Comparison of ENCODE assay signal across 24 cellular contexts in the genomic region with DNA sequence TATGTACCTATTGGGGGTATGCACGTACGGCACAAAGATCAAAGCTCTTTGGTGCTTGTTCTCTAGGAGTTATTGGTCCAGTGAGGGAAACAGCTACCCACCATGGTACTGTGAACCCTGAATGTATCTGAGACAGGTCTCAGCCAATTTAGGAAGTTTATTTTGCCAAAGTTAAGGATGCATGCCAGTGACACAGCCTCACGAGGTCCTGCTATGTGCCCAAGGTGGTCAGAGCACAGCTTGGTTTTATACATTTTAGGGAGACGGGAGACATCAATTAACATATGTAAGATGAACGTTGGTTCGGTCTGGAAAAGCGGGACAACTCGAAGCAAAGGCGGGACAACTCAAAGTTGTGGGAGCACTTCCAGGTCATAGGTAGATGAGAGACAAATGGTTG.
DNase-seq lines count a peak whose midpoint lies in the region; ATAC-seq, FAIRE-seq and TF ChIP-seq lines count a peak whose summit lies in the region.
"Had no signal": no experiment of that assay in that cellular context is flagged by ENCODE, and none has a peak within 500 bp of the region (broad histone marks: within the 10 kb centered on the region; RNA-seq: fewer than 3 reads in every experiment).

No MANE protein-coding gene starts in this region.

- TF ChIP-seq POLR2A in prostate gland (IDR thresholded peaks at IDR 0.05) (no peak), upper lobe of left lung (IDR thresholded peaks at IDR 0.05) (no peak)

- no peaks in the 10 kb centered on the region for H3K27me3 ChIP-seq in prostate gland (replicated peaks; ENCODE audit: insufficient read depth)
- H3K27me3 ChIP-seq in upper lobe of left lung: no peaks in the 10 kb centered on the region
- H3K27me3 ChIP-seq: neural progenitor cell had no signal

- H3K9me3 ChIP-seq in kidney (ENCODE audit: control insufficient read depth in 1 of 2, low read length in 2 of 2) (no peaks in the 10 kb centered on the region), prostate gland (no peaks in the 10 kb centered on the region), upper lobe of left lung (no peaks in the 10 kb centered on the region)

- H3K27ac ChIP-seq in kidney (ENCODE audit: low read depth in 2 of 2, low read length in 2 of 2) (peak overlapping the region; percentile 19 to 78), prostate gland (peak overlapping the region; percentile 84 to 87), upper lobe of left lung (peak overlapping the region in 3 of 4 donors; percentile 47 to 81 (median 78))
- H3K27ac ChIP-seq: HL-60, neural progenitor cell had no signal

- no peaks in the 10 kb centered on the region for H3K36me3 ChIP-seq in kidney (ENCODE audit: control insufficient read depth in 1 of 2, insufficient read depth in 2 of 2, low read length in 2 of 2)
- no peaks in the 10 kb centered on the region for H3K36me3 ChIP-seq in prostate gland
- H3K36me3 ChIP-seq in upper lobe of left lung: no peaks in the 10 kb centered on the region
- H3K36me3 ChIP-seq: neural progenitor cell had no signal

- ATAC-seq in left ventricle myocardium superior (no peak), upper lobe of left lung (ENCODE audit: low FRiP score in 2 of 2) (no peak), GM21529 (IDR thresholded peaks at IDR 0.05; ENCODE audit: unreplicated experiment) (no peak), GM21390 (IDR thresholded peaks at IDR 0.05; ENCODE audit: unreplicated experiment) (no peak)
- ATAC-seq: effector memory CD8-positive, alpha-beta T cell; stimulated activated effector memory CD8-positive, alpha-beta T cell treated with anti-CD3 and anti-CD28 coated beads, Interleukin-12 subunit alpha, Interleukin-12 subunit beta, amount 100 ng/mL, for 72 hours had no signal

- intact Hi-C loops in cardiac septum (cut with DNase I) (loop anchor here (5.0 kb wide), 1 partner anchor 78 kb away; a partner anchor contains a TSS), left ventricle myocardium superior (cut with micrococcal nuclease) (no loop called here), kidney (cut with DNase I) (no loop called here), prostate gland (cut with DNase I) (loop anchor here (2.0 kb wide), 1 partner anchor 75 kb away; a partner anchor contains a TSS)

- no peak overlapping the region for H3K4me3 ChIP-seq in kidney (ENCODE audit: low read length in 2 of 2)
- H3K4me3 ChIP-seq in prostate gland: no peak overlapping the region
- no peak overlapping the region for H3K4me3 ChIP-seq in upper lobe of left lung
- H3K4me3 ChIP-seq: neural progenitor cell had no signal

- DNase-seq in cardiac septum (ENCODE audit: low spot score): peak; percentile 5
- no peak for DNase-seq in left ventricle myocardium superior
- no peak for DNase-seq in kidney
- no peak for DNase-seq in prostate gland (ENCODE audit: low spot score)
- DNase-seq in upper lobe of left lung: no peak
- no peak for DNase-seq in NCI-H446 treated with DMSO at 0.1 percent for 48 hours (lab: John Stamatoyannopoulos, UW)
- DNase-seq: activated CD4-positive, alpha-beta memory T cell treated with anti-CD3 and anti-CD28 coated beads, Interleukin-2, amount 10 ng/mL, durations not matched to agents 7 days and 5 days; activated naive CD4-positive, alpha-beta T cell; activated T-cell treated with anti-CD3 and anti-CD28 coated beads, Interleukin-2, amount 50 U/mL, for 1 hour; amygdala; cerebellar nuclear complex; effector memory CD8-positive, alpha-beta T cell; HCEC 1CT; immature natural killer cell; IMR-90; NCI-H1436; NCI-H69 had no signal

- TF ChIP-seq CTCF in kidney (IDR thresholded peaks at IDR 0.05; ENCODE audit: borderline replicate concordance, extremely low read depth, insufficient read depth) (no peak), prostate gland (IDR thresholded peaks at IDR 0.05) (no peak), upper lobe of left lung (IDR thresholded peaks at IDR 0.05) (no peak)

- 93% methylated on average over 9 of the region's 9 CpGs for WGBS in prostate gland
- WGBS in upper lobe of left lung, 2 donors: 90 to 92% methylated on average over 9 of the region's 9 CpGs

- H3K4me1 ChIP-seq in kidney (ENCODE audit: control insufficient read depth in 1 of 2, insufficient read depth in 1 of 2, low read depth in 1 of 2, low read length in 2 of 2): peaks cover 13 to 24% of the 10 kb centered on the region in 2 donors
- peaks cover 23% of the 10 kb centered on the region for H3K4me1 ChIP-seq in prostate gland (replicated peaks)
- H3K4me1 ChIP-seq in upper lobe of left lung: peaks cover 31 to 40% (median 32%) of the 10 kb centered on the region in 4 donors

- no peak overlapping the region for H3K9ac ChIP-seq in kidney (ENCODE audit: low read length in 2 of 2)
- H3K9ac ChIP-seq: neural progenitor cell had no signal

- FAIRE-seq in kidney (lab: Jason Lieb, UNC): no peak
- FAIRE-seq: G401.6, GM19239 had no signal

- TF ChIP-seq EP300 in upper lobe of left lung (IDR thresholded peaks at IDR 0.05): no peak

Comparison
In these comparisons a context has a peak if more than half of its experiments do, and no peak if none do; other contexts are left out.
1. intact Hi-C loops: an anchor here in cardiac septum (5.0 kb wide) and prostate gland (2.0 kb wide); none called in left ventricle myocardium superior and kidney.